In genomic region chr4:147518846-147519767, GRCh38 we compare ENCODE assay signal across 8 cellular contexts. TPM values are rescaled to one million over a fixed set of nuclear protein-coding genes. Genes with fewer than 3 reads are reported as not detected.
A peak's percentile ranks its signal among the peaks of the same experiment; 100 is the strongest.
DNase-seq lines count a peak whose midpoint lies in the region; ATAC-seq, FAIRE-seq and TF ChIP-seq lines count a peak whose summit lies in the region.

No MANE protein-coding gene starts in this region.

- peak; percentile 88 for ATAC-seq in HG03139 (IDR thresholded peaks at IDR 0.05; ENCODE audit: unreplicated experiment)

- TF ChIP-seq CTCF in D721Med (IDR thresholded peaks at IDR 0.05; ENCODE audit: insufficient read depth, missing control alignments), result peak; percentile 95
- TF ChIP-seq CTCF in fibroblast of mammary gland (conservative IDR thresholded peaks at IDR 0.05; ENCODE audit: control insufficient read depth, insufficient read depth, low read depth, low read length), result peak; percentile 100

- DNase-seq in D721Med (ENCODE audit: insufficient read length, low spot score), result peak; percentile 19
- peak; percentile 20 for DNase-seq in GM19239 (ENCODE audit: insufficient read length, low spot score)
- peak; percentile 0 to 67 for DNase-seq in NCI-H526 (lab: John Stamatoyannopoulos, UW)
- peak; percentile 7 for DNase-seq in activated T-cell treated with anti-CD3 and anti-CD28 coated beads for 4 hours
- peak; percentile 85 for DNase-seq in fibroblast of mammary gland (ENCODE audit: low read depth)
- DNase-seq in occipital lobe (lab: John Stamatoyannopoulos, UW), result peak; percentile 18
- no peak for DNase-seq in middle frontal gyrus (ENCODE audit: extremely low spot score, low spot score)

- FAIRE-seq in D721Med (lab: Jason Lieb, UNC) (peak; percentile 94), GM19239 (lab: Jason Lieb, UNC) (peak; percentile 90)

- H3K4me3 ChIP-seq in fibroblast of mammary gland (ENCODE audit: control insufficient read depth, low read depth, low read length), result no peak overlapping the region

RNA-seq across cellular contexts. Expression of gene EDNRA, which starts 38.2 kb away (rescaled TPM):
- 9.7 TPM for total RNA-seq in occipital lobe
